11 cellular contexts compared by ENCODE assay signal in genomic region chr7:7816084-7816483, GRCh38.
DNase-seq lines count a peak whose midpoint lies in the region; ATAC-seq and TF ChIP-seq lines count a peak whose summit lies in the region.
"Had no signal": no experiment of that assay in that cellular context is flagged by ENCODE, and none has a peak within 500 bp of the region (broad histone marks: within the 10 kb centered on the region; RNA-seq: fewer than 3 reads in every experiment).

No MANE protein-coding gene starts in this region.

- intact Hi-C loops in activated CD4-positive, alpha-beta T cell treated with anti-CD3 and anti-CD28 coated beads for 36 hours (cut with DNase I, micrococcal nuclease) = loop anchor here in 1 of 2 experiments (5.0 kb wide), 1 partner anchor 44 kb away; no protein-coding TSS in a partner anchor

- POLR2A ChIA-PET in activated CD4-positive, alpha-beta T cell treated with anti-CD3 and anti-CD28 coated beads for 36 hours (lab: Charles Lee) = no interaction called here
- POLR2A ChIA-PET in naive thymus-derived CD8-positive, alpha-beta T cell (lab: Charles Lee) = no interaction called here

- no peaks in the 10 kb centered on the region for H3K9me3 Mint-ChIP-seq in activated CD4-positive, alpha-beta T cell treated with anti-CD3 and anti-CD28 coated beads for 36 hours (ENCODE audit: low read depth)
- H3K9me3 Mint-ChIP-seq in naive thymus-derived CD8-positive, alpha-beta T cell = peaks cover 0 to 3% (median 0%) of the 10 kb centered on the region in 9 donors
- H3K9me3 Mint-ChIP-seq in glutamatergic neuron (ENCODE audit: unreplicated experiment) = peaks cover 6% of the 10 kb centered on the region

- peaks cover 18% of the 10 kb centered on the region for H3K36me3 Mint-ChIP-seq in activated CD4-positive, alpha-beta T cell treated with anti-CD3 and anti-CD28 coated beads for 36 hours (ENCODE audit: low read depth)
- H3K36me3 Mint-ChIP-seq in naive thymus-derived CD8-positive, alpha-beta T cell = peaks cover 4 to 32% (median 29%) of the 10 kb centered on the region in 3 donors
- no peaks in the 10 kb centered on the region for H3K36me3 Mint-ChIP-seq in glutamatergic neuron (ENCODE audit: unreplicated experiment)

- ATAC-seq in activated CD4-positive, alpha-beta T cell treated with anti-CD3 and anti-CD28 coated beads for 36 hours = peak; percentile 27
- ATAC-seq in GM21717 (IDR thresholded peaks at IDR 0.05; ENCODE audit: unreplicated experiment) = peak; percentile 47
- ATAC-seq in naive thymus-derived CD8-positive, alpha-beta T cell = peak; percentile 37 to 64
- ATAC-seq: HCT116, left lobe of liver had no signal

- CTCF ChIA-PET in activated CD4-positive, alpha-beta T cell treated with anti-CD3 and anti-CD28 coated beads for 36 hours (lab: Charles Lee) = no interaction called here

- H3K4me1 Mint-ChIP-seq in activated CD4-positive, alpha-beta T cell treated with anti-CD3 and anti-CD28 coated beads for 36 hours = peaks cover 36% of the 10 kb centered on the region
- peaks cover 23 to 44% (median 31%) of the 10 kb centered on the region in 4 donors for H3K4me1 Mint-ChIP-seq in naive thymus-derived CD8-positive, alpha-beta T cell
- H3K4me1 Mint-ChIP-seq in glutamatergic neuron (ENCODE audit: low read depth, unreplicated experiment) = peaks cover 10% of the 10 kb centered on the region

- H3K27me3 Mint-ChIP-seq in activated CD4-positive, alpha-beta T cell treated with anti-CD3 and anti-CD28 coated beads for 36 hours = no peaks in the 10 kb centered on the region
- H3K27me3 Mint-ChIP-seq in naive thymus-derived CD8-positive, alpha-beta T cell = no peaks in the 10 kb centered on the region
- no peaks in the 10 kb centered on the region for H3K27me3 Mint-ChIP-seq in glutamatergic neuron (ENCODE audit: unreplicated experiment)

- DNase-seq in activated CD4-positive, alpha-beta T cell treated with anti-CD3 and anti-CD28 coated beads for 36 hours = no peak
- no peak for DNase-seq in activated CD4-positive, alpha-beta T cell treated with anti-CD3 and anti-CD28 coated beads for 1 hour
- DNase-seq in KG1 (lab: John Stamatoyannopoulos, UW) (peak; percentile 24), AG08395 (ENCODE audit: low spot score) (no peak), SW480 (ENCODE audit: low spot score) (no peak), glutamatergic neuron (no peak)
- peak in 4 of 10 donors; percentile 5 to 39 (median 19) for DNase-seq in naive thymus-derived CD8-positive, alpha-beta T cell
- DNase-seq: NCI-H226 had no signal

- H3K27ac Mint-ChIP-seq in activated CD4-positive, alpha-beta T cell treated with anti-CD3 and anti-CD28 coated beads for 36 hours = no peak overlapping the region
- peak overlapping the region in 8 of 10 donors; percentile 40 to 80 (median 72) for H3K27ac Mint-ChIP-seq in naive thymus-derived CD8-positive, alpha-beta T cell
- no peak overlapping the region for H3K27ac Mint-ChIP-seq in glutamatergic neuron (ENCODE audit: unreplicated experiment)

- no peak overlapping the region for H3K4me3 Mint-ChIP-seq in activated CD4-positive, alpha-beta T cell treated with anti-CD3 and anti-CD28 coated beads for 36 hours
- H3K4me3 Mint-ChIP-seq in naive thymus-derived CD8-positive, alpha-beta T cell = peak overlapping the region in 9 of 10 donors; percentile 3 to 74 (median 51)
- no peak overlapping the region for H3K4me3 Mint-ChIP-seq in glutamatergic neuron (ENCODE audit: unreplicated experiment)

- TF ChIP-seq CTCF in glutamatergic neuron (IDR thresholded peaks at IDR 0.05; ENCODE audit: partially characterized antibody, unreplicated experiment) = no peak

Comparison
In these comparisons a context has a peak if more than half of its experiments do, and no peak if none do; other contexts are left out.
1. H3K27ac Mint-ChIP-seq: peak in naive thymus-derived CD8-positive, alpha-beta T cell (8 of 10); none in activated CD4-positive, alpha-beta T cell treated with anti-CD3 and anti-CD28 coated beads for 36 hours (single experiment) and glutamatergic neuron (single experiment).
2. H3K4me3 Mint-ChIP-seq: peak in naive thymus-derived CD8-positive, alpha-beta T cell (9 of 10); none in activated CD4-positive, alpha-beta T cell treated with anti-CD3 and anti-CD28 coated beads for 36 hours (single experiment) and glutamatergic neuron (single experiment).
3. Peak in every context shown above with its lines, with median percentiles within 50 percentile points of each other: ATAC-seq.